ENCODE assay signal across 21 cellular contexts in the genomic region with DNA sequence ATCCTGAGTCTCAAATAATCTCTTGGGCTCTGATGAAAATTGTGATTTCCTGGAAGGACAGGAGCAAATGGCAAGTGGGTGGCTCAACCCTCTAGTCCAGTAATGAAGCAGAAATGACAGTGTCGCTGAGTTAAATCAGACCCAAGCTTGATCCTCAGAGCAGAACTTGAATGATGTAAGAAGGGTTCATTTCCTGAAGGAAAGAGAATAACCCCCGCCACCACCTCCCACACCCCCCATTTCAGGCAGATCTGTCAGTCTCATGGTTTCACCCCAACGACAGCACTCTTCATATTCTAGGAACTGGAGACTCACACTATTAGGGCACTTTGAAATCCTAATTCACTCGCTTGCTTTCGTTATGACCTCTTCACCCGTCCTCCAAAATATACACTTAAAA. TPM values are rescaled to one million over a fixed set of nuclear protein-coding genes. Genes with fewer than 3 reads are reported as not detected.
DNase-seq lines count a peak whose midpoint lies in the region; ATAC-seq lines count a peak whose summit lies in the region.
"Had no signal": no experiment of that assay in that cellular context is flagged by ENCODE, and none has a peak within 500 bp of the region (broad histone marks: within the 10 kb centered on the region; RNA-seq: fewer than 3 reads in every experiment).

No MANE protein-coding gene starts in this region.

- H3K27ac Mint-ChIP-seq in activated CD4-positive, alpha-beta T cell treated with anti-CD3 and anti-CD28 coated beads for 36 hours, result no peak overlapping the region
- H3K27ac Mint-ChIP-seq in activated naive CD8-positive, alpha-beta T cell treated with anti-CD3 and anti-CD28 coated beads, Interleukin-2, amount 50 U/mL, for 24 hours, result no peak overlapping the region
- H3K27ac Mint-ChIP-seq in activated naive CD8-positive, alpha-beta T cell treated with anti-CD3 and anti-CD28 coated beads for 36 hours, result no peak overlapping the region
- no peak overlapping the region for H3K27ac Mint-ChIP-seq in activated T-helper 17 cell treated with anti-CD3 and anti-CD28 coated beads, Interleukin-2, amount 50 U/mL, for 72 hours
- H3K27ac Mint-ChIP-seq: CD8-positive, alpha-beta T cell; IgD-negative memory B cell had no signal

- no peaks in the 10 kb centered on the region for H3K4me1 Mint-ChIP-seq in activated CD4-positive, alpha-beta T cell treated with anti-CD3 and anti-CD28 coated beads for 36 hours
- peaks cover 2% of the 10 kb centered on the region for H3K4me1 Mint-ChIP-seq in activated naive CD8-positive, alpha-beta T cell treated with anti-CD3 and anti-CD28 coated beads, Interleukin-2, amount 50 U/mL, for 24 hours
- no peaks in the 10 kb centered on the region for H3K4me1 Mint-ChIP-seq in activated naive CD8-positive, alpha-beta T cell treated with anti-CD3 and anti-CD28 coated beads for 36 hours
- H3K4me1 Mint-ChIP-seq in activated T-helper 17 cell treated with anti-CD3 and anti-CD28 coated beads, Interleukin-2, amount 50 U/mL, for 72 hours, result no peaks in the 10 kb centered on the region

- intact Hi-C loops in activated CD4-positive, alpha-beta T cell treated with anti-CD3 and anti-CD28 coated beads for 36 hours (cut with DNase I, micrococcal nuclease), result no loop called here

- no peaks in the 10 kb centered on the region for H3K9me3 Mint-ChIP-seq in activated CD4-positive, alpha-beta T cell treated with anti-CD3 and anti-CD28 coated beads for 36 hours (ENCODE audit: low read depth)
- H3K9me3 Mint-ChIP-seq in activated naive CD8-positive, alpha-beta T cell treated with anti-CD3 and anti-CD28 coated beads, Interleukin-2, amount 50 U/mL, for 24 hours, result no peaks in the 10 kb centered on the region
- no peaks in the 10 kb centered on the region for H3K9me3 Mint-ChIP-seq in activated naive CD8-positive, alpha-beta T cell treated with anti-CD3 and anti-CD28 coated beads for 36 hours
- no peaks in the 10 kb centered on the region for H3K9me3 Mint-ChIP-seq in activated T-helper 17 cell treated with anti-CD3 and anti-CD28 coated beads, Interleukin-2, amount 50 U/mL, for 72 hours
- H3K9me3 Mint-ChIP-seq: CD8-positive, alpha-beta T cell; IgD-negative memory B cell had no signal

- CTCF ChIA-PET in activated CD4-positive, alpha-beta T cell treated with anti-CD3 and anti-CD28 coated beads for 36 hours (lab: Charles Lee), result interaction anchor here (0.5 to 0.6 kb wide), 3 partner anchors 15 to 491 kb away, joined by 3 read pairs; no protein-coding TSS in a partner anchor

- no peaks in the 10 kb centered on the region for H3K36me3 Mint-ChIP-seq in activated CD4-positive, alpha-beta T cell treated with anti-CD3 and anti-CD28 coated beads for 36 hours (ENCODE audit: low read depth)
- H3K36me3 Mint-ChIP-seq in activated naive CD8-positive, alpha-beta T cell treated with anti-CD3 and anti-CD28 coated beads, Interleukin-2, amount 50 U/mL, for 24 hours (ENCODE audit: low read depth), result no peaks in the 10 kb centered on the region
- H3K36me3 Mint-ChIP-seq in activated naive CD8-positive, alpha-beta T cell treated with anti-CD3 and anti-CD28 coated beads for 36 hours, result no peaks in the 10 kb centered on the region
- H3K36me3 Mint-ChIP-seq in activated T-helper 17 cell treated with anti-CD3 and anti-CD28 coated beads, Interleukin-2, amount 50 U/mL, for 72 hours (ENCODE audit: low read depth), result no peaks in the 10 kb centered on the region

- no peaks in the 10 kb centered on the region for H3K27me3 Mint-ChIP-seq in activated CD4-positive, alpha-beta T cell treated with anti-CD3 and anti-CD28 coated beads for 36 hours
- H3K27me3 Mint-ChIP-seq in activated naive CD8-positive, alpha-beta T cell treated with anti-CD3 and anti-CD28 coated beads, Interleukin-2, amount 50 U/mL, for 24 hours, result no peaks in the 10 kb centered on the region
- H3K27me3 Mint-ChIP-seq in activated naive CD8-positive, alpha-beta T cell treated with anti-CD3 and anti-CD28 coated beads for 36 hours, result no peaks in the 10 kb centered on the region
- H3K27me3 Mint-ChIP-seq in activated T-helper 17 cell treated with anti-CD3 and anti-CD28 coated beads, Interleukin-2, amount 50 U/mL, for 72 hours, result no peaks in the 10 kb centered on the region
- H3K27me3 Mint-ChIP-seq: IgD-negative memory B cell had no signal

- DNase-seq in activated CD4-positive, alpha-beta T cell treated with anti-CD3 and anti-CD28 coated beads for 36 hours, result peak; percentile 14
- DNase-seq in activated CD4-positive, alpha-beta T cell treated with anti-CD3 and anti-CD28 coated beads, Interleukin-2, amount 50 U/mL, for 1 hour, result no peak
- DNase-seq in activated naive CD8-positive, alpha-beta T cell treated with anti-CD3 and anti-CD28 coated beads, Interleukin-2, amount 50 U/mL, for 24 hours, result no peak
- DNase-seq in activated naive CD8-positive, alpha-beta T cell treated with anti-CD3 and anti-CD28 coated beads for 36 hours, result no peak
- DNase-seq in stimulated activated CD8-positive, alpha-beta memory T cell treated with anti-CD3 and anti-CD28 coated beads, Interleukin-4, amount 100 ng/mL, for 48 hours, result peak; percentile 29
- DNase-seq in SKM-1 (lab: John Stamatoyannopoulos, UW; ENCODE audit: unreplicated experiment) (no peak), OCI-M1 (lab: John Stamatoyannopoulos, UW) (no peak)
- DNase-seq: C1 segment of cervical spinal cord; CD8-positive, alpha-beta T cell; DND-41; H7; MV-4-11; NCI-H1105 treated with DMSO at 0.1 percent for 48 hours; NCI-H2029 treated with DMSO at 0.1 percent for 48 hours; NCI-H2171; NCI-H345; NCI-H524; NCI-H82 had no signal

- POLR2A ChIA-PET in activated CD4-positive, alpha-beta T cell treated with anti-CD3 and anti-CD28 coated beads for 36 hours (lab: Charles Lee), result no interaction called here

- H3K4me3 Mint-ChIP-seq in activated CD4-positive, alpha-beta T cell treated with anti-CD3 and anti-CD28 coated beads for 36 hours, result no peak overlapping the region
- no peak overlapping the region for H3K4me3 Mint-ChIP-seq in activated naive CD8-positive, alpha-beta T cell treated with anti-CD3 and anti-CD28 coated beads, Interleukin-2, amount 50 U/mL, for 24 hours
- H3K4me3 Mint-ChIP-seq in activated naive CD8-positive, alpha-beta T cell treated with anti-CD3 and anti-CD28 coated beads for 36 hours, result no peak overlapping the region
- no peak overlapping the region for H3K4me3 Mint-ChIP-seq in activated T-helper 17 cell treated with anti-CD3 and anti-CD28 coated beads, Interleukin-2, amount 50 U/mL, for 72 hours
- H3K4me3 Mint-ChIP-seq: CD8-positive, alpha-beta T cell; IgD-negative memory B cell had no signal

- peak; percentile 33 for ATAC-seq in activated CD4-positive, alpha-beta T cell treated with anti-CD3 and anti-CD28 coated beads for 36 hours
- peak; percentile 36 for ATAC-seq in activated naive CD8-positive, alpha-beta T cell treated with anti-CD3 and anti-CD28 coated beads, Interleukin-2, amount 50 U/mL, for 24 hours
- peak; percentile 66 for ATAC-seq in activated T-helper 17 cell treated with anti-CD3 and anti-CD28 coated beads, Interleukin-2, amount 50 U/mL, for 72 hours (replicated peaks)
- ATAC-seq: CD8-positive, alpha-beta T cell; Right ventricle myocardium inferior had no signal

RNA-seq across cellular contexts. Expression of gene ASXL2, which starts 49.1 kb away (rescaled TPM):
- total RNA-seq in activated CD4-positive, alpha-beta T cell treated with anti-CD3 and anti-CD28 coated beads for 36 hours, result 10 to 100 TPM; 36.8 to 46.4 TPM
- total RNA-seq in activated naive CD8-positive, alpha-beta T cell treated with anti-CD3 and anti-CD28 coated beads for 36 hours, result 10 to 100 TPM; 36.2 to 39.6 TPM
- total RNA-seq in activated T-helper 17 cell treated with anti-CD3 and anti-CD28 coated beads, Interleukin-2, amount 50 U/mL, for 72 hours, result 10 to 100 TPM; 28.5 to 37.1 TPM

RNA-seq across cellular contexts. Expression of gene KIF3C, which starts 54.9 kb away (rescaled TPM):
- 1 to 10 TPM; 5.2 to 5.3 TPM for total RNA-seq in activated CD4-positive, alpha-beta T cell treated with anti-CD3 and anti-CD28 coated beads for 36 hours
- total RNA-seq in activated naive CD8-positive, alpha-beta T cell treated with anti-CD3 and anti-CD28 coated beads for 36 hours, result 1 to 10 TPM; 3.7 to 4.1 TPM
- 1 to 10 TPM; 3.0 to 3.4 TPM for total RNA-seq in activated T-helper 17 cell treated with anti-CD3 and anti-CD28 coated beads, Interleukin-2, amount 50 U/mL, for 72 hours

Comparison
In these comparisons a context has a peak if more than half of its experiments do, and no peak if none do; other contexts are left out.
1. DNase-seq: peak in activated CD4-positive, alpha-beta T cell treated with anti-CD3 and anti-CD28 coated beads for 36 hours (single experiment) and stimulated activated CD8-positive, alpha-beta memory T cell treated with anti-CD3 and anti-CD28 coated beads, Interleukin-4, amount 100 ng/mL, for 48 hours (single experiment); none in activated CD4-positive, alpha-beta T cell treated with anti-CD3 and anti-CD28 coated beads, Interleukin-2, amount 50 U/mL, for 1 hour (single experiment), activated naive CD8-positive, alpha-beta T cell treated with anti-CD3 and anti-CD28 coated beads, Interleukin-2, amount 50 U/mL, for 24 hours (single experiment), activated naive CD8-positive, alpha-beta T cell treated with anti-CD3 and anti-CD28 coated beads for 36 hours (single experiment), SKM-1 (single experiment) and OCI-M1 (single experiment).
2. Peak in every context shown above with its lines, with median percentiles within 50 percentile points of each other: ATAC-seq.